9 cellular contexts compared by ENCODE assay signal in genomic region chr2:134181219-134181618, GRCh38.
A peak's percentile ranks its signal among the peaks of the same experiment; 100 is the strongest.
DNase-seq lines count a peak whose midpoint lies in the region; ATAC-seq, FAIRE-seq and TF ChIP-seq lines count a peak whose summit lies in the region.
"Had no signal": no experiment of that assay in that cellular context is flagged by ENCODE, and none has a peak within 500 bp of the region (broad histone marks: within the 10 kb centered on the region; RNA-seq: fewer than 3 reads in every experiment).

No MANE protein-coding gene starts in this region.

- H3K4me3 ChIP-seq in bronchial epithelial cell (ENCODE audit: low read depth, low read length): no peak overlapping the region

- no peak for ATAC-seq in GM19452 (IDR thresholded peaks at IDR 0.05; ENCODE audit: unreplicated experiment)

- no peaks in the 10 kb centered on the region for H3K27me3 ChIP-seq in bronchial epithelial cell (ENCODE audit: control insufficient read depth, insufficient read depth, low read length)

- DNase-seq in COLO668 (lab: John Stamatoyannopoulos, UW; ENCODE audit: unreplicated experiment) (peak; percentile 51), GM20000 (ENCODE audit: low spot score) (peak; percentile 57), NCI-H2029 (lab: John Stamatoyannopoulos, UW) (peak; percentile 54), bronchial epithelial cell (ENCODE audit: low read depth) (peak; percentile 95), DMS79 treated with DMSO at 0.1 percent for 48 hours (lab: John Stamatoyannopoulos, UW) (no peak), NCI-H446 (lab: John Stamatoyannopoulos, UW) (no peak), AG08396 (ENCODE audit: low spot score) (no peak)

- TF ChIP-seq CTCF in GM20000 (IDR thresholded peaks at IDR 0.05; ENCODE audit: extremely low read depth, missing control alignments) (no peak), bronchial epithelial cell (IDR thresholded peaks at IDR 0.05; ENCODE audit: insufficient read depth, low read length, severe bottlenecking) (peak; percentile 32)

- no peaks in the 10 kb centered on the region for H3K36me3 ChIP-seq in bronchial epithelial cell (ENCODE audit: control insufficient read depth, insufficient read depth, low read length)

- no peak for FAIRE-seq in bronchial epithelial cell (lab: Jason Lieb, UNC)
- FAIRE-seq: GM18507 had no signal

Comparison
In these comparisons a context has a peak if more than half of its experiments do, and no peak if none do; other contexts are left out.
1. DNase-seq: peak in COLO668 (single experiment), GM20000 (single experiment), NCI-H2029 (single experiment) and bronchial epithelial cell (single experiment); none in DMS79 treated with DMSO at 0.1 percent for 48 hours (single experiment), NCI-H446 (0 of 2) and AG08396 (single experiment).